ENCODE assay signal across 8 cellular contexts in the genomic region with DNA sequence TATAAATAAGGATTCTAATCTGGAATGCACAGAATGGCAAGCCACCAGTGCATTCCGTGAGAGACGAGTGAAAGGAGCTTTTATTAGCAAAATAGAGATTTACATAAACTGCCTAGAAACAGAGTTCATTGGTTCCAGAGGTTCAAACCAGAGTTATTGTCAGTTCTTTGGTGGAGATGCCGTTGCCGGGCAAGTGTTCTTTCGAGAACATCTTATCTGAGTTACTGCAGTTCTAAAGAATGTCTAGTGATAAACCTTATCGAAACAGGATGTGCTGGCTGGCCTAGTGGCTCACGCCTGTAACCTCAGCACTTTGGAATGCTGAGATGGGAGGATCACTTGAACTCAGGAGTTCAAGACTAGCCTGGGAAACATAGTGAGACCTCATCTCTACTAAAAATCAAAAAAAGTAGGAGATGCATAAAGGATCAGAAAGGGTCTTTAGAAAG. TPM values are rescaled to one million over a fixed set of nuclear protein-coding genes. Genes with fewer than 3 reads are reported as not detected.
A peak's percentile ranks its signal among the peaks of the same experiment; 100 is the strongest.
DNase-seq lines count a peak whose midpoint lies in the region; ATAC-seq and TF ChIP-seq lines count a peak whose summit lies in the region.

No MANE protein-coding gene starts in this region.

- no peaks in the 10 kb centered on the region for H3K36me3 Mint-ChIP-seq in activated T-cell treated with anti-CD3 and anti-CD28 coated beads, Interleukin-2, amount 50 U/mL, for 24 hours (ENCODE audit: low read depth)

- peak overlapping the region; percentile 42 to 77 (median 67) for H3K27ac ChIP-seq in transverse colon

- no peak for TF ChIP-seq EP300 in transverse colon (IDR thresholded peaks at IDR 0.05; ENCODE audit: low read depth)

- H3K36me3 ChIP-seq in transverse colon: no peaks in the 10 kb centered on the region

- peak; percentile 90 for DNase-seq in ACHN
- peak; percentile 76 to 87 for DNase-seq in NCI-H526 (lab: John Stamatoyannopoulos, UW)
- peak; percentile 90 for DNase-seq in dermis blood vessel endothelial cell
- peak; percentile 33 to 87 for DNase-seq in lower leg skin (ENCODE audit: low spot score in 2 of 2)
- peak; percentile 79 for DNase-seq in transverse colon
- DNase-seq in activated T-cell treated with anti-CD3 and anti-CD28 coated beads, Interleukin-2, amount 50 U/mL, for 24 hours: no peak
- DNase-seq in GM10266 (ENCODE audit: extremely low spot score): no peak

- peaks cover 4% of the 10 kb centered on the region for H3K4me1 Mint-ChIP-seq in activated T-cell treated with anti-CD3 and anti-CD28 coated beads, Interleukin-2, amount 50 U/mL, for 24 hours (ENCODE audit: low read depth)

- intact Hi-C loops in lower leg skin (cut with DNase I; ENCODE audit: low total_unique reads): no loop called here
- intact Hi-C loops in transverse colon (cut with DNase I; ENCODE audit: low total_unique reads): no loop called here

- H3K9me3 Mint-ChIP-seq in activated T-cell treated with anti-CD3 and anti-CD28 coated beads, Interleukin-2, amount 50 U/mL, for 24 hours: no peaks in the 10 kb centered on the region

- no peak overlapping the region for H3K27ac Mint-ChIP-seq in activated T-cell treated with anti-CD3 and anti-CD28 coated beads, Interleukin-2, amount 50 U/mL, for 24 hours

- TF ChIP-seq CTCF in lower leg skin (IDR thresholded peaks at IDR 0.05) (no peak), transverse colon (IDR thresholded peaks at IDR 0.05) (peak in 1 of 5 experiments; percentile 15), GM10266 (IDR thresholded peaks at IDR 0.05; ENCODE audit: control insufficient read depth, insufficient read depth, low read depth, missing control alignments) (no peak)

- no peaks in the 10 kb centered on the region for H3K27me3 ChIP-seq in transverse colon

- H3K4me3 ChIP-seq in lower leg skin (ENCODE audit: low read depth, poor library complexity, severe bottlenecking): no peak overlapping the region
- H3K4me3 ChIP-seq in transverse colon: no peak overlapping the region

- H3K27me3 Mint-ChIP-seq in activated T-cell treated with anti-CD3 and anti-CD28 coated beads, Interleukin-2, amount 50 U/mL, for 24 hours: peaks cover 4% of the 10 kb centered on the region

- in situ Hi-C loops in ACHN (cut with HindIII; ENCODE audit: low pct_ligation_motif_present, low pct_unique_long_range_greater_than_20kb, low sequenced_read_pairs): no loop called here
- in situ Hi-C loops in transverse colon (cut with MboI; ENCODE audit: low pct_ligation_motif_present in 1 of 4, low pct_unique_long_range_greater_than_20kb in 1 of 4, low sequenced_read_pairs in 3 of 4): loop anchor here in 1 of 4 donors (25.0 kb wide), 1 partner anchor 492 kb away; no protein-coding TSS in a partner anchor

- peak; percentile 81 for ATAC-seq in GM18870 (IDR thresholded peaks at IDR 0.05; ENCODE audit: unreplicated experiment)

- no peaks in the 10 kb centered on the region for H3K9me3 ChIP-seq in transverse colon

- no peak overlapping the region for H3K4me3 Mint-ChIP-seq in activated T-cell treated with anti-CD3 and anti-CD28 coated beads, Interleukin-2, amount 50 U/mL, for 24 hours

- TF ChIP-seq POLR2A in lower leg skin (IDR thresholded peaks at IDR 0.05) (no peak), transverse colon (IDR thresholded peaks at IDR 0.05) (no peak)

- WGBS in lower leg skin, 2 donors: 7 to 12% methylated on average over 7 of the region's 7 CpGs
- 10 to 16% methylated on average over 7 of the region's 7 CpGs for WGBS in transverse colon (ENCODE audit: low coverage in 1 of 2), 2 donors

- H3K4me1 ChIP-seq in transverse colon: peaks cover 0 to 11% (median 5%) of the 10 kb centered on the region in 4 donors

RNA-seq across cellular contexts. Expression of gene EVI5, which starts 19.8 kb away (rescaled TPM):
- total RNA-seq in dermis blood vessel endothelial cell: 23.0 and 25.5 TPM in 2 replicates
- total RNA-seq in lower leg skin: 10 to 100 TPM; 14.2 to 26.3 (median 21.4) TPM
- total RNA-seq in transverse colon: 10 to 100 TPM; 10.5 to 57.6 (median 15.3) TPM

RNA-seq across cellular contexts. Expression of gene RPL5, which starts 27.1 kb away (rescaled TPM):
- total RNA-seq in dermis blood vessel endothelial cell (892 and 958 TPM in 2 replicates), lower leg skin (1,000 to 10,000 TPM; 1,244 to 1,829 (median 1,582) TPM), transverse colon (1,000 to 10,000 TPM in 3 of 4 donors, 100 to 1,000 TPM in 1; 360 to 1,369 (median 1,157) TPM)

Comparison
In these comparisons a context has a peak if more than half of its experiments do, and no peak if none do; other contexts are left out.
1. DNase-seq: peak in ACHN (single experiment), NCI-H526 (2 of 2), dermis blood vessel endothelial cell (single experiment), lower leg skin (2 of 2) and transverse colon (single experiment); none in activated T-cell treated with anti-CD3 and anti-CD28 coated beads, Interleukin-2, amount 50 U/mL, for 24 hours (single experiment) and GM10266 (single experiment).